19 cellular contexts compared by ENCODE assay signal in genomic region chr15:54017911-54018310, GRCh38. TPM values are rescaled to one million over a fixed set of nuclear protein-coding genes. Genes with fewer than 3 reads are reported as not detected.
DNase-seq lines count a peak whose midpoint lies in the region; ATAC-seq and TF ChIP-seq lines count a peak whose summit lies in the region.
"Had no signal": no experiment of that assay in that cellular context is flagged by ENCODE, and none has a peak within 500 bp of the region (broad histone marks: within the 10 kb centered on the region; RNA-seq: fewer than 3 reads in every experiment).

No MANE protein-coding gene starts in this region.

- no peaks in the 10 kb centered on the region for H3K27me3 ChIP-seq in foreskin keratinocyte
- H3K27me3 ChIP-seq: BLaER1 treated with 17β-estradiol and CSF1 and Interleukin-3, amounts not matched to agents 10 nM and 100 nM had no signal

- no peak for TF ChIP-seq CTCF in foreskin keratinocyte (conservative IDR thresholded peaks at IDR 0.05)

- ATAC-seq in foreskin keratinocyte (no peak), HG02885 (IDR thresholded peaks at IDR 0.05; ENCODE audit: poor library complexity, unreplicated experiment) (no peak)

- DNase-seq in DMS53 (lab: John Stamatoyannopoulos, UW) (peak; percentile 9), DMS53 treated with DMSO at 0.1 percent for 48 hours (lab: John Stamatoyannopoulos, UW; ENCODE audit: unreplicated experiment) (no peak), G401 (ENCODE audit: low spot score) (peak; percentile 100), cerebellar nuclear complex (lab: John Stamatoyannopoulos, UW) (peak; percentile 95 to 96), occipital lobe (lab: John Stamatoyannopoulos, UW) (peak; percentile 10), foreskin keratinocyte (no peak), NCI-H146 treated with DMSO at 0.1 percent for 48 hours (lab: John Stamatoyannopoulos, UW; ENCODE audit: unreplicated experiment) (no peak)
- DNase-seq: Calu3; CD4-positive, CD25-positive, alpha-beta regulatory T cell; DMS 273 treated with DMSO at 0.1 percent for 48 hours; DMS79 treated with DMSO at 0.1 percent for 48 hours; EL; GDM1; HCEC 1CT; HFFc6 had no signal

- H3K4me1 ChIP-seq in foreskin keratinocyte = no peaks in the 10 kb centered on the region
- H3K4me1 ChIP-seq: BLaER1 treated with 17β-estradiol and CSF1 and Interleukin-3, amounts not matched to agents 10 nM and 100 nM had no signal

- in situ Hi-C loops in G401 (cut with HindIII; ENCODE audit: low sequenced_read_pairs) = no loop called here

- H3K27ac ChIP-seq in foreskin keratinocyte = no peak overlapping the region
- H3K27ac ChIP-seq: 22Rv1; BLaER1 treated with 17β-estradiol and CSF1 and Interleukin-3, amounts not matched to agents 10 nM and 100 nM had no signal

RNA-seq across cellular contexts. Expression of gene UNC13C, which starts 39.7 kb away (rescaled TPM):
- total RNA-seq in G401 (2014; rRNA removed; shearing (Covaris generic)) = not detected in 2 replicates
- total RNA-seq in occipital lobe (47.6 TPM), foreskin keratinocyte (not detected in 2 replicates)
- polyA plus RNA-seq in foreskin keratinocyte = not detected in 2 replicates
- total RNA-seq: A673; CD4-positive, CD25-positive, alpha-beta regulatory T cell; HFFc6 had no signal
- polyA plus RNA-seq: CD4-positive, CD25-positive, alpha-beta regulatory T cell had no signal

Comparison
In these comparisons a context has a peak if more than half of its experiments do, and no peak if none do; other contexts are left out.
1. DNase-seq: peak in DMS53 (single experiment), G401 (single experiment), cerebellar nuclear complex (2 of 2) and occipital lobe (single experiment); none in DMS53 treated with DMSO at 0.1 percent for 48 hours (single experiment), foreskin keratinocyte (0 of 2) and NCI-H146 treated with DMSO at 0.1 percent for 48 hours (single experiment).
2. RNA of gene UNC13C, which starts 39.7 kb away (total RNA-seq): 47.6 TPM in occipital lobe (single experiment); not detected in G401 and not detected in foreskin keratinocyte; every median in the first group is over 10 times any median in the second.